ENCODE assay signal across 8 cellular contexts in genomic region chr2:27071277-27071989, GRCh38. TPM values are rescaled to one million over a fixed set of nuclear protein-coding genes. Genes with fewer than 3 reads are reported as not detected.
DNase-seq lines count a peak whose midpoint lies in the region; ATAC-seq and TF ChIP-seq lines count a peak whose summit lies in the region.

Gene OST4 (minus strand): TSS chr2:27071654.

- H3K27me3 Mint-ChIP-seq in osteocyte (ENCODE audit: unreplicated experiment): no peaks in the 10 kb centered on the region

- peak; percentile 97 for DNase-seq in GM10248 (ENCODE audit: extremely low spot score)
- peak; percentile 51 for DNase-seq in NCI-H1048 (lab: John Stamatoyannopoulos, UW)
- peak; percentile 80 for DNase-seq in SKM-1 (lab: John Stamatoyannopoulos, UW; ENCODE audit: unreplicated experiment)
- DNase-seq in activated naive CD4-positive, alpha-beta T cell treated with anti-CD3 and anti-CD28 coated beads, Interleukin-2, amount 50 U/mL, for 72 hours (ENCODE audit: low spot score in 2 of 2): peak; percentile 93 to 95
- DNase-seq in glomerular visceral epithelial cell (ENCODE audit: extremely low spot score): peak; percentile 88
- peak; percentile 97 for DNase-seq in osteocyte (ENCODE audit: extremely low spot score, unreplicated experiment)
- peak; percentile 95 for DNase-seq in thyroid gland

- no peaks in the 10 kb centered on the region for H3K9me3 ChIP-seq in thyroid gland

- H3K4me3 Mint-ChIP-seq in osteocyte (ENCODE audit: unreplicated experiment): peak within 1 kb of the TSS; percentile 89

- H3K27ac ChIP-seq in thyroid gland: peak within 1 kb of the TSS; percentile 77 to 90 (median 81)

- H3K27ac Mint-ChIP-seq in activated naive CD4-positive, alpha-beta T cell treated with anti-CD3 and anti-CD28 coated beads, Interleukin-2, amount 50 U/mL, for 72 hours: peak within 1 kb of the TSS; percentile 94 to 97
- peak within 1 kb of the TSS; percentile 99 for H3K27ac Mint-ChIP-seq in osteocyte (ENCODE audit: unreplicated experiment)

- peak; percentile 27 to 85 for TF ChIP-seq POLR2A in thyroid gland (IDR thresholded peaks at IDR 0.05)

- intact Hi-C loops in thyroid gland (cut with DNase I): loop anchor here (5.0 kb wide), 1 partner anchor 39 kb away; the partner anchor contains the start of gene TMEM214

- no peaks in the 10 kb centered on the region for H3K9me3 Mint-ChIP-seq in activated naive CD4-positive, alpha-beta T cell treated with anti-CD3 and anti-CD28 coated beads, Interleukin-2, amount 50 U/mL, for 72 hours
- no peaks in the 10 kb centered on the region for H3K9me3 Mint-ChIP-seq in osteocyte (ENCODE audit: unreplicated experiment)

- H3K27me3 ChIP-seq in thyroid gland: no peaks in the 10 kb centered on the region

- H3K36me3 Mint-ChIP-seq in activated naive CD4-positive, alpha-beta T cell treated with anti-CD3 and anti-CD28 coated beads, Interleukin-2, amount 50 U/mL, for 72 hours: peaks cover 30 to 33% of the 10 kb centered on the region in 2 donors
- H3K36me3 Mint-ChIP-seq in osteocyte (ENCODE audit: unreplicated experiment): peaks cover 14% of the 10 kb centered on the region

- ATAC-seq in HG02571 (IDR thresholded peaks at IDR 0.05; ENCODE audit: unreplicated experiment): peak; percentile 76
- peak; percentile 94 to 95 for ATAC-seq in activated naive CD4-positive, alpha-beta T cell treated with anti-CD3 and anti-CD28 coated beads, Interleukin-2, amount 50 U/mL, for 72 hours

- peaks cover 21 to 37% of the 10 kb centered on the region in 2 donors for H3K4me1 ChIP-seq in thyroid gland

- peaks cover 0 to 9% of the 10 kb centered on the region in 2 donors for H3K36me3 ChIP-seq in thyroid gland

- H3K4me3 ChIP-seq in thyroid gland (replicated peaks in 1 of 3): peak within 1 kb of the TSS; percentile 80 to 98 (median 82)

- peaks cover 64% of the 10 kb centered on the region for H3K4me1 Mint-ChIP-seq in osteocyte (ENCODE audit: unreplicated experiment)

- CTCF ChIA-PET in GM10248 (lab: Yijun Ruan, JAX): interaction anchor here (0.7 to 5.2 kb wide), 9 partner anchors 8 to 109 kb away, joined by 3 to 42 read pairs (median 3); partner anchors contain the start of genes AGBL5 and KHK

- TF ChIP-seq CTCF in GM10248 (IDR thresholded peaks at IDR 0.05; ENCODE audit: control extremely low read depth, extremely low read depth, low read depth, missing control alignments) (no peak), osteocyte (IDR thresholded peaks at IDR 0.05) (peak; percentile 13), thyroid gland (IDR thresholded peaks at IDR 0.05) (no peak)

- POLR2A ChIA-PET in GM10248 (lab: Yijun Ruan, JAX): interaction anchor here (0.6 to 1.4 kb wide), 7 partner anchors 9 to 307 kb away, joined by 3 to 12 read pairs (median 4); partner anchors contain the start of gene AGBL5

- WGBS in thyroid gland, 2 donors: 0% methylated on average over 9 to 11 of the region's 86 CpGs

RNA-seq across cellular contexts. Expression of gene OST4, which starts in this region (rescaled TPM):
- total RNA-seq in activated naive CD4-positive, alpha-beta T cell treated with anti-CD3 and anti-CD28 coated beads, Interleukin-2, amount 50 U/mL, for 72 hours: 100 to 1,000 TPM; 263 to 344 TPM
- 369 and 380 TPM in 2 replicates for total RNA-seq in osteocyte
- total RNA-seq in thyroid gland: 100 to 1,000 TPM; 235 to 467 (median 261) TPM

Comparison
In these comparisons a context has a peak if more than half of its experiments do, and no peak if none do; other contexts are left out.
1. Peak in every context shown above with its lines: DNase-seq, ATAC-seq, H3K4me3 ChIP-seq and H3K27ac ChIP-seq.